In the genomic region with DNA sequence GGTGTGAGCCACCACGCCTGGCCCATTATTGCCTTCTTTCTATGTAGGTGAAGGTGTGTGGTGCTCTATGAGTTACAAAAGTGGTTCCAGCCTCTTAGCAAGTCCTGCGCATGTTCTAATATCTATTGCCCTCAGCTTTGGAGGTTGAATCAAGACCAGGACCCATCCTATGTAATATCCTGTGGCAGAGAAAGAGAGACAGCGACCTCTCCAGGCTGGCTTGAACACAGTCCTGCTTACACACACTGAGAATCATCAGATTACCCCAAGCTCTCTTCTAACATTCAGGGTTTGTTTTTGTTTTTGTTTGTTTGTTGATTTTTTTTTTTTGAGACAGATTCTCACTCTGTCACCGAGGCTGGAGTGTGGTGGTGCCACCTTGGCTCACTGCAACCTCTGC, we compare ENCODE assay signal across 14 cellular contexts.
A peak's percentile ranks its signal among the peaks of the same experiment; 100 is the strongest.
DNase-seq lines count a peak whose midpoint lies in the region; ATAC-seq, FAIRE-seq and TF ChIP-seq lines count a peak whose summit lies in the region.
"Had no signal": no experiment of that assay in that cellular context is flagged by ENCODE, and none has a peak within 500 bp of the region (broad histone marks: within the 10 kb centered on the region; RNA-seq: fewer than 3 reads in every experiment).

No MANE protein-coding gene starts in this region.

- H3K79me2 ChIP-seq in SK-N-SH (ENCODE audit: insufficient read depth): no peaks in the 10 kb centered on the region

- no peak for TF ChIP-seq EP300 in SK-N-SH (IDR thresholded peaks at IDR 0.05; ENCODE audit: borderline replicate concordance in 1 of 2, low read depth in 1 of 2, low read length in 1 of 2)

- no peak overlapping the region for H3K9ac ChIP-seq in SK-N-SH

- H4K20me1 ChIP-seq in SK-N-SH (ENCODE audit: insufficient read depth): no peaks in the 10 kb centered on the region

- no peak for FAIRE-seq in D721Med (lab: Jason Lieb, UNC)
- FAIRE-seq: GM12891, kidney had no signal

- H3K4me1 ChIP-seq in SK-N-SH (ENCODE audit: control insufficient read depth in 1 of 2, insufficient read depth in 2 of 2, low read depth in 1 of 2, low read length in 1 of 2) (peaks cover 5 to 6% of the 10 kb centered on the region in 2 experiments; a peak in 3 of 4 replicates), foreskin keratinocyte (no peaks in the 10 kb centered on the region)
- H3K4me1 ChIP-seq: right atrium auricular region had no signal

- no peaks in the 10 kb centered on the region for H3F3A ChIP-seq in SK-N-SH (replicated peaks; ENCODE audit: insufficient read depth)

- DNase-seq in D721Med (ENCODE audit: insufficient read length, low spot score): no peak
- peak; percentile 28 for DNase-seq in H7
- no peak for DNase-seq in SK-N-SH
- DNase-seq in foreskin keratinocyte: no peak
- no peak for DNase-seq in activated T-cell treated with anti-CD3 and anti-CD28 coated beads for 4 hours
- no peak for DNase-seq in GM03348 (ENCODE audit: low spot score)
- DNase-seq in mesenteric fat pad (ENCODE audit: low spot score): no peak
- DNase-seq: activated CD4-positive, alpha-beta memory T cell treated with anti-CD3 and anti-CD28 coated beads, Interleukin-2, amount 10 ng/mL, durations not matched to agents 7 days and 5 days; kidney; NCI-H1417; NCI-H345 had no signal

- H3K27me3 ChIP-seq in H7 (ENCODE audit: control insufficient read depth, insufficient read depth, low read length) (no peaks in the 10 kb centered on the region), SK-N-SH (ENCODE audit: insufficient read depth) (no peaks in the 10 kb centered on the region), foreskin keratinocyte (peaks cover 9% of the 10 kb centered on the region)
- H3K27me3 ChIP-seq: right atrium auricular region had no signal

- POLR2A ChIA-PET in SK-N-SH (lab: Yijun Ruan, JAX): no interaction called here

- no peaks in the 10 kb centered on the region for H3K9me2 ChIP-seq in SK-N-SH

- ATAC-seq in foreskin keratinocyte (no peak), HG02981 (IDR thresholded peaks at IDR 0.05; ENCODE audit: unreplicated experiment) (no peak)

- H3K27ac ChIP-seq in SK-N-SH (ENCODE audit: low read depth in 2 of 2, low read length in 1 of 2) (no peak overlapping the region), foreskin keratinocyte (no peak overlapping the region)
- H3K27ac ChIP-seq: right atrium auricular region had no signal

- peak; percentile 21 for TF ChIP-seq CTCF in D721Med (IDR thresholded peaks at IDR 0.05; ENCODE audit: insufficient read depth, missing control alignments)
- no peak; the same call in 1 of the 2 replicates for TF ChIP-seq CTCF in SK-N-SH (IDR thresholded peaks at IDR 0.05)
- peak; percentile 10 for TF ChIP-seq CTCF in foreskin keratinocyte (conservative IDR thresholded peaks at IDR 0.05)

- 67% methylated on average over 4 of the region's 4 CpGs for WGBS in SK-N-SH (ENCODE audit: low lambda C conversion rate)

- no peaks in the 10 kb centered on the region for H3K9me3 ChIP-seq in SK-N-SH
- H3K9me3 ChIP-seq: right atrium auricular region had no signal

- H2AFZ ChIP-seq in SK-N-SH (ENCODE audit: low read depth): no peak overlapping the region

- no peak overlapping the region for H3K4me2 ChIP-seq in SK-N-SH

- CTCF ChIA-PET in SK-N-SH (lab: Yijun Ruan, JAX): interaction anchor here (1.0 to 2.7 kb wide), 4 partner anchors 11 to 309 kb away, joined by 3 to 17 read pairs (median 4); no protein-coding TSS in a partner anchor

- H3K36me3 ChIP-seq in H7 (replicated peaks; ENCODE audit: control insufficient read depth, insufficient read depth, low read length) (no peaks in the 10 kb centered on the region), SK-N-SH (replicated peaks in 1 of 2; ENCODE audit: control insufficient read depth in 1 of 2, insufficient read depth in 2 of 2, low read length in 1 of 2) (no peaks in the 10 kb centered on the region)
- H3K36me3 ChIP-seq: right atrium auricular region had no signal

- TF ChIP-seq RAD21 in SK-N-SH (IDR thresholded peaks at IDR 0.05; ENCODE audit: low read length): peak; percentile 54

- H3K4me3 ChIP-seq in H7 (ENCODE audit: insufficient read depth, low read depth, low read length) (no peak overlapping the region), SK-N-SH (ENCODE audit: low read depth in 2 of 2, low read length in 1 of 2) (no peak overlapping the region; a peak in 1 of 4 replicates)
- H3K4me3 ChIP-seq: right atrium auricular region had no signal

TF ChIP-seq in SK-N-SH, 30 proteins besides CTCF, POLR2A, EP300 and RAD21:
- TF ChIP-seq JUND (IDR thresholded peaks at IDR 0.05): no peak
- TF ChIP-seq SMC3 (IDR thresholded peaks at IDR 0.05; ENCODE audit: low read depth, low read length): peak; percentile 21
